In the genomic region with DNA sequence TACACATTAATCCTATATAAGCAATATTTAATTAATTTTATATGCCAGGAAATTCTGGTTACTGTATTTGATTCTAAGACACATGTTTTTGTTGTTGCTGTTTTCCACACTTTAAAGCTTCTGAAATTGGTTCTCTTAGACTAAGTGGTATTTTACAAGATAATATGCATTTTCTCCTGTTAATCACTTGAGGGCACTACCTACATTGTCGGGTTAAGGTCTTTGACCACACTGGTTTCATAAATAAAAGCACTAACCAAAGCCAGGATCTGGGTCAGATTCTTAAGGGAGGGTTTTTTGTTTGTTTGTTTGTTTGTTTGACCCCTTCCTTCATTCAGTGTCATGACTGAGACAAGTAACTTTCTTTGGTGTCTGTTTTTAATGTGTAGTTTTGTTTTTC, we compare ENCODE assay signal across 23 cellular contexts.
A peak's percentile ranks its signal among the peaks of the same experiment; 100 is the strongest.
DNase-seq lines count a peak whose midpoint lies in the region; ATAC-seq, FAIRE-seq and TF ChIP-seq lines count a peak whose summit lies in the region.
"Had no signal": no experiment of that assay in that cellular context is flagged by ENCODE, and none has a peak within 500 bp of the region (broad histone marks: within the 10 kb centered on the region; RNA-seq: fewer than 3 reads in every experiment).

No MANE protein-coding gene starts in this region.

- RAD21 ChIA-PET in GM12878 (lab: Charles Lee; ENCODE audit: unreplicated experiment) = no interaction called here

- TF ChIP-seq RAD21 in GM12878 (IDR thresholded peaks at IDR 0.05; ENCODE audit: insufficient read depth, low read depth, low read length) = no peak

- peaks cover 2% of the 10 kb centered on the region for H3K9me3 Mint-ChIP-seq in activated naive CD8-positive, alpha-beta T cell treated with anti-CD3 and anti-CD28 coated beads for 36 hours

- POLR2A ChIA-PET in GM12878 (lab: Charles Lee) = no interaction called here

- H3K9me2 ChIP-seq in MM.1S (replicated peaks; ENCODE audit: insufficient read depth, low read length) = no peaks in the 10 kb centered on the region
- H3K9me2 ChIP-seq: SK-N-SH had no signal

- H3K27ac ChIP-seq in MM.1S (ENCODE audit: low read length) = no peak overlapping the region
- no peak overlapping the region for H3K27ac ChIP-seq in GM12878 (ENCODE audit: control insufficient read depth, insufficient read depth)
- H3K27ac ChIP-seq in stomach = no peak overlapping the region
- H3K27ac ChIP-seq: ascending aorta, HL-60, parathyroid adenoma, Peyer's patch, sigmoid colon had no signal

- no peaks in the 10 kb centered on the region for H3K9me3 ChIP-seq in MM.1S (replicated peaks; ENCODE audit: insufficient read depth, low read length)
- H3K9me3 ChIP-seq in GM12878 (replicated peaks; ENCODE audit: control insufficient read depth, insufficient read depth, low read length) = no peaks in the 10 kb centered on the region
- H3K9me3 ChIP-seq in stomach = peaks cover 0 to 10% (median 4%) of the 10 kb centered on the region in 4 donors
- H3K9me3 ChIP-seq: Peyer's patch, sigmoid colon, SK-N-SH had no signal

- no peaks in the 10 kb centered on the region for H4K20me1 ChIP-seq in MM.1S (ENCODE audit: insufficient read depth, low read length)
- H4K20me1 ChIP-seq in GM12878 (ENCODE audit: control insufficient read depth, insufficient read depth) = no peaks in the 10 kb centered on the region

- BruUV-seq in GM12878 (replicated peaks; lab: Mats Ljungman, UMichigan) = no TSS peak

- H3K79me2 ChIP-seq in MM.1S (ENCODE audit: low read length) (no peaks in the 10 kb centered on the region), GM12878 (ENCODE audit: control insufficient read depth, insufficient read depth, low read length) (no peaks in the 10 kb centered on the region)
- H3K79me2 ChIP-seq: parathyroid adenoma had no signal

- CTCF ChIA-PET in GM12878 (lab: Yijun Ruan, JAX) = no interaction called here

- no peaks in the 10 kb centered on the region for H3K4me1 Mint-ChIP-seq in activated naive CD8-positive, alpha-beta T cell treated with anti-CD3 and anti-CD28 coated beads for 36 hours

- H3K9ac ChIP-seq in MM.1S (ENCODE audit: low read length) = no peak overlapping the region
- no peak overlapping the region for H3K9ac ChIP-seq in GM12878 (ENCODE audit: control insufficient read depth, insufficient read depth, low read length)
- H3K9ac ChIP-seq: parathyroid adenoma, SK-N-SH had no signal

- DNase-seq in GM12865 (ENCODE audit: low read depth) (peak; percentile 16), MM.1S (peak; percentile 18), GM12878 (ENCODE audit: low read depth, low spot score) (no peak), myocyte (ENCODE audit: low read depth) (peak; percentile 3), stomach (no peak), HTR-8/SVneo (ENCODE audit: insufficient read length, low spot score) (no peak)
- DNase-seq in activated naive CD8-positive, alpha-beta T cell treated with anti-CD3 and anti-CD28 coated beads for 36 hours = no peak
- DNase-seq: activated CD4-positive, CD25-positive, alpha-beta regulatory T cell treated with anti-CD3 and anti-CD28 coated beads, Interleukin-2, amount 50 U/mL, for 72 hours; activated naive CD4-positive, alpha-beta T cell treated with anti-CD3 and anti-CD28 coated beads, Interleukin-2, amount 50 U/mL, for 16 hours; activated T-cell treated with anti-CD3 and anti-CD28 coated beads, Interleukin-2, amount 50 U/mL, for 48 hours; effector memory CD8-positive, alpha-beta T cell; IMR-90; NCI-H1694 treated with DMSO at 0.1 percent for 48 hours; NCI-H774; Peyer's patch; sigmoid colon; SK-N-SH; stimulated activated CD4-positive, alpha-beta T cell treated with anti-CD3 and anti-CD28 coated beads, Interleukin-1b, Interleukin-23, amount 100 ng/mL, for 48 hours; stimulated activated naive CD4-positive, alpha-beta T cell had no signal

- TF ChIP-seq CTCF in GM12865 (IDR thresholded peaks at IDR 0.05; ENCODE audit: insufficient read depth, low read depth, low read length, missing control alignments) (no peak), MM.1S (IDR thresholded peaks at IDR 0.05; ENCODE audit: low read length) (no peak), GM12878 (IDR thresholded peaks at IDR 0.05 in 2 of 3, conservative IDR thresholded peaks at IDR 0.05 in 1 of 3; ENCODE audit: control insufficient read depth in 2 of 3, extremely low read depth in 1 of 3, insufficient read depth in 1 of 3, low read depth in 3 of 3, low read length in 3 of 3) (no peak; a peak in 1 of 6 replicates), stomach (IDR thresholded peaks at IDR 0.05) (no peak)

- H3K36me3 ChIP-seq in MM.1S (replicated peaks; ENCODE audit: insufficient read depth, low read length) (no peaks in the 10 kb centered on the region), GM12878 (ENCODE audit: control insufficient read depth in 2 of 2, insufficient read depth in 2 of 2, low read length in 1 of 2) (no peaks in the 10 kb centered on the region), stomach (no peaks in the 10 kb centered on the region)
- H3K36me3 ChIP-seq: Peyer's patch, sigmoid colon had no signal

- in situ Hi-C loops in GM12878 (cut with MboI) = no loop called here

- ATAC-seq in GM12878 = no peak
- ATAC-seq: effector memory CD8-positive, alpha-beta T cell; natural killer cell treated with Interleukin-12 subunit alpha and Interleukin-12 subunit beta and Interleukin-15 and Interleukin-18, amount 100 ng/mL, for 72 hours had no signal

- H3K4me2 ChIP-seq in MM.1S (ENCODE audit: low read depth, low read length) (no peak overlapping the region), GM12878 (ENCODE audit: control insufficient read depth, insufficient read depth) (no peak overlapping the region)
- H3K4me2 ChIP-seq: SK-N-SH had no signal

- H3K27ac Mint-ChIP-seq in activated naive CD8-positive, alpha-beta T cell treated with anti-CD3 and anti-CD28 coated beads for 36 hours = no peak overlapping the region
- H3K27ac Mint-ChIP-seq: effector memory CD8-positive, alpha-beta T cell; natural killer cell treated with Interleukin-12 subunit alpha and Interleukin-12 subunit beta and Interleukin-15 and Interleukin-18, amount 100 ng/mL, for 72 hours had no signal

- H3K4me3 ChIP-seq in GM12865 (ENCODE audit: low read depth, low read length) (no peak overlapping the region), MM.1S (ENCODE audit: low read length) (no peak overlapping the region), GM12878 (no peak overlapping the region), stomach (no peak overlapping the region)
- H3K4me3 ChIP-seq: ascending aorta, Peyer's patch, sigmoid colon had no signal

- TF ChIP-seq EP300 in GM12878 (IDR thresholded peaks at IDR 0.05; ENCODE audit: borderline replicate concordance in 1 of 2, control insufficient read depth in 1 of 2, low read depth in 2 of 2, low read length in 2 of 2) (no peak), stomach (IDR thresholded peaks at IDR 0.05) (no peak)

- H2AFZ ChIP-seq in MM.1S (ENCODE audit: low read length) (no peak overlapping the region), GM12878 (ENCODE audit: control insufficient read depth, low read depth, low read length) (no peak overlapping the region)
- H2AFZ ChIP-seq: parathyroid adenoma had no signal

- H3K27me3 Mint-ChIP-seq in activated naive CD8-positive, alpha-beta T cell treated with anti-CD3 and anti-CD28 coated beads for 36 hours = peaks cover 15% of the 10 kb centered on the region
- H3K27me3 Mint-ChIP-seq: effector memory CD8-positive, alpha-beta T cell; natural killer cell treated with Interleukin-12 subunit alpha and Interleukin-12 subunit beta and Interleukin-15 and Interleukin-18, amount 100 ng/mL, for 72 hours had no signal

- SMC1A ChIA-PET in GM12878 (lab: Charles Lee; ENCODE audit: uncharacterized antibody, unreplicated experiment) = interaction anchor here (1.1 kb wide), 1 partner anchor 17 kb away, joined by 3 read pairs; no protein-coding TSS in a partner anchor

- H3K36me3 Mint-ChIP-seq in activated naive CD8-positive, alpha-beta T cell treated with anti-CD3 and anti-CD28 coated beads for 36 hours = no peaks in the 10 kb centered on the region
- H3K36me3 Mint-ChIP-seq: natural killer cell treated with Interleukin-12 subunit alpha and Interleukin-12 subunit beta and Interleukin-15 and Interleukin-18, amount 100 ng/mL, for 72 hours had no signal

- intact Hi-C loops in GM12878 (cut with micrococcal nuclease; ENCODE audit: unreplicated experiment) = no loop called here
- intact Hi-C loops in stomach (cut with DNase I; ENCODE audit: low total_unique reads) = no loop called here

- no peak overlapping the region for H3K4me3 Mint-ChIP-seq in activated naive CD8-positive, alpha-beta T cell treated with anti-CD3 and anti-CD28 coated beads for 36 hours
- H3K4me3 Mint-ChIP-seq: effector memory CD8-positive, alpha-beta T cell; natural killer cell treated with Interleukin-12 subunit alpha and Interleukin-12 subunit beta and Interleukin-15 and Interleukin-18, amount 100 ng/mL, for 72 hours had no signal

- H3F3A ChIP-seq in MM.1S (ENCODE audit: insufficient read depth, low read length) = no peaks in the 10 kb centered on the region

- TF ChIP-seq POLR2A in GM12878 (IDR thresholded peaks at IDR 0.05; ENCODE audit: low read depth, low read length) (no peak), stomach (IDR thresholded peaks at IDR 0.05) (no peak)

- H3K4me1 ChIP-seq in MM.1S (ENCODE audit: low read length) (no peaks in the 10 kb centered on the region; the same call in 1 of the 2 replicates), GM12878 (ENCODE audit: control insufficient read depth, insufficient read depth, low read length) (no peaks in the 10 kb centered on the region), stomach (no peaks in the 10 kb centered on the region)
- H3K4me1 ChIP-seq: parathyroid adenoma, Peyer's patch, sigmoid colon had no signal

- WGBS in GM12878 (ENCODE audit: insufficient coverage, insufficient replicate concordance, low lambda C conversion rate, missing lambda C conversion rate) = 0% methylated on average over 1 of the region's 1 CpG
- WGBS in stomach, 5 donors = 47 to 71% (median 59%) methylated on average over 1 of the region's 1 CpG

- peak; percentile 57 for FAIRE-seq in GM12878 (lab: Jason Lieb, UNC)
- no peak for FAIRE-seq in HTR-8/SVneo (lab: Jason Lieb, UNC)

- H3K27me3 ChIP-seq in MM.1S (replicated peaks; ENCODE audit: insufficient read depth, low read length) = no peaks in the 10 kb centered on the region
- H3K27me3 ChIP-seq in GM12878 (replicated peaks in 1 of 2; ENCODE audit: control insufficient read depth in 2 of 2, insufficient read depth in 2 of 2, low read length in 1 of 2) = no peaks in the 10 kb centered on the region
- no peaks in the 10 kb centered on the region for H3K27me3 ChIP-seq in stomach
- H3K27me3 ChIP-seq: ascending aorta, Peyer's patch, sigmoid colon had no signal

TF ChIP-seq in GM12878, 131 proteins besides CTCF, POLR2A, EP300 and RAD21 (continues in another document):
- TF ChIP-seq IKZF1 (conservative IDR thresholded peaks at IDR 0.05) = no peak
- TF ChIP-seq CHD2 (IDR thresholded peaks at IDR 0.05; ENCODE audit: borderline replicate concordance, low read depth, low read length) = no peak

Comparison
In these comparisons a context has a peak if more than half of its experiments do, and no peak if none do; other contexts are left out.
1. DNase-seq: peak in GM12865 (single experiment), MM.1S (single experiment) and myocyte (single experiment); none in GM12878 (single experiment), stomach (single experiment), HTR-8/SVneo (single experiment) and activated naive CD8-positive, alpha-beta T cell treated with anti-CD3 and anti-CD28 coated beads for 36 hours (single experiment).